ENCODE assay signal across 8 cellular contexts in the genomic region with DNA sequence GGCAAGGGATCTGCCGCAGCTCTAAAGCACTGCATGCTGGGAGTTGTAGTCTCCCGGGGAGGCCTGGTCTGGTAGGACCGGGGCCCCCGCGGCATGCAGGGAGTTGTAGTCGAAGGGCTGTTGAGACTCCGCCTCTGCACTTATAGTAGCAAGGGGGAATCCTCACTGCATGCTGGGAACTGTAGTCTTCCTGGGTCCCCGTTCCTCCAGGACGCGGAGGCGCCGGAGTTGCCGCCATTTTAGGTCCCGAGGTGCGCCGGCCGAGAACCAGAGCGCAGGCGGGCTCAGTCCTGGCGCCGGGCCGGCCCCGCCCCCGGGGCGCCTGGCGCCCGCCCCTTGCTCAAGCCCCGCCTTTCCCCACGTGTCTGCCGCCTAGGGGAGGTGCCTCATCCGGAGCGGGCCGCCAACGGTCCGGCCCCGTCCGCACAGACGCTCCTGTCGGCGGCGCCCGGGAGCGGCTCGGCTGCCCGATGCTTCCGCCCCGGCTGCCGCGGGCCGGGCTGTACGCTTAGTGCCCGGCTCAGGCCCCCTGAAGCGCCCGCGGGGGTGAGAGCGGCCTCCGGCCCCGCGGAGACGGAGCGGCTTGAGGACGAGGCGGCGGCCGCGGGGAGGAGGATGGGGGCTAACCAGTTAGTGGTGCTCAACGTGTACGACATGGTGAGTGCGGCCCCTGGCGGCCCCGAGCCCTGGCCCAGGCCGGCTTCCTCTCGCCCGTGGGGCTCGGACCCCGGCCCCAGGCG.
A peak's percentile ranks its signal among the peaks of the same experiment; 100 is the strongest.
DNase-seq lines count a peak whose midpoint lies in the region; ATAC-seq lines count a peak whose summit lies in the region.

Gene DESI2 (plus strand): TSS at position 428 of the 740 bp plus-strand sequence. CDS start 188 bp downstream, at position 616.

- DNase-seq in Ammon's horn (ENCODE audit: low spot score) (peak; percentile 100), NCI-H446 treated with DMSO at 0.1 percent for 48 hours (lab: John Stamatoyannopoulos, UW) (peak; percentile 99), cerebellar cortex (ENCODE audit: low spot score) (peak; percentile 100), islet precursor cell (peak; percentile 100)
- peak; percentile 91 to 96 (median 94) for DNase-seq in stimulated activated CD4-positive, alpha-beta T cell treated with anti-CD3 and anti-CD28 coated beads, Interleukin-12 subunit alpha, Interleukin-12 subunit beta, amount 100 ng/mL, for 48 hours (ENCODE audit: low read depth in 2 of 3, low spot score in 1 of 3)

- ATAC-seq in GM19043 (IDR thresholded peaks at IDR 0.05; ENCODE audit: low read depth, unreplicated experiment) (peak; percentile 94), HG03378 (IDR thresholded peaks at IDR 0.05; ENCODE audit: unreplicated experiment) (peak; percentile 98)
- peak; percentile 96 to 97 for ATAC-seq in activated CD4-positive, CD25-positive, alpha-beta regulatory T cell treated with anti-CD3 and anti-CD28 coated beads, Interleukin-2, amount 50 U/mL, for 24 hours

Comparison
In these comparisons a context has a peak if more than half of its experiments do, and no peak if none do; other contexts are left out.
1. Peak in every context shown above with its lines: DNase-seq and ATAC-seq.